1 cellular context compared by ENCODE assay signal in genomic region chr1:16366722-16367257, GRCh38.
A peak's percentile ranks its signal among the peaks of the same experiment; 100 is the strongest.
TF ChIP-seq lines count a peak whose summit lies in the region.

TSS of gene SZRD1 (plus strand) at chr1:16367242. CDS start at chr1:16367258, 16 bp downstream.

TF ChIP-seq in HepG2, 621 proteins besides CTCF, POLR2A, EP300 and RAD21 (continued from another document and continues in another):
- no peak for TF ChIP-seq ZBTB2 (CRISPR knock-in tag; IDR thresholded peaks at IDR 0.05; ENCODE audit: low read depth)
- TF ChIP-seq FOXP1 (IDR thresholded peaks at IDR 0.05): no peak
- peak; percentile 24; the same call in 1 of the 2 replicates for TF ChIP-seq FOXP1 (CRISPR knock-in tag; IDR thresholded peaks at IDR 0.05)
- TF ChIP-seq ZNF343 (CRISPR knock-in tag; IDR thresholded peaks at IDR 0.05): no peak
- TF ChIP-seq HNRNPH1 (optimal IDR thresholded peaks at IDR 0.05; ENCODE audit: low read depth, low read length): no peak
- TF ChIP-seq BCL6 (CRISPR knock-in tag; IDR thresholded peaks at IDR 0.05): peak; percentile 38; the same call in 1 of the 2 replicates
- no peak for TF ChIP-seq ZNF280B (CRISPR knock-in tag; IDR thresholded peaks at IDR 0.05; ENCODE audit: borderline replicate concordance)
- TF ChIP-seq MTERF4 (CRISPR knock-in tag; IDR thresholded peaks at IDR 0.05): no peak
- TF ChIP-seq ZNF362 (CRISPR knock-in tag; IDR thresholded peaks at IDR 0.05; ENCODE audit: borderline replicate concordance): peak; percentile 76; the same call in 1 of the 2 replicates
- TF ChIP-seq NFYC (CRISPR knock-in tag; IDR thresholded peaks at IDR 0.05): peak; percentile 31; the same call in 1 of the 2 replicates
- no peak for TF ChIP-seq ARNTL (CRISPR knock-in tag; IDR thresholded peaks at IDR 0.05)
- TF ChIP-seq KLF11 (CRISPR knock-in tag; IDR thresholded peaks at IDR 0.05): no peak; the same call in 1 of the 2 replicates
- TF ChIP-seq HDAC1 (CRISPR knock-in tag; IDR thresholded peaks at IDR 0.05): no peak; the same call in 1 of the 2 replicates
- TF ChIP-seq RBM22 (optimal IDR thresholded peaks at IDR 0.05; ENCODE audit: low read length): no peak
- no peak for TF ChIP-seq PLRG1 (conservative IDR thresholded peaks at IDR 0.05)
- TF ChIP-seq HMGXB3 (CRISPR knock-in tag; IDR thresholded peaks at IDR 0.05; ENCODE audit: borderline replicate concordance): 0 out of 2 replicates have a peak, but pooled peaks have one; percentile 54
- TF ChIP-seq STAT6 (CRISPR knock-in tag; IDR thresholded peaks at IDR 0.05; ENCODE audit: borderline replicate concordance): no peak; the same call in 1 of the 2 replicates
- TF ChIP-seq ZNF761 (CRISPR knock-in tag; conservative IDR thresholded peaks at IDR 0.05): no peak
- TF ChIP-seq TOE1 (CRISPR knock-in tag; IDR thresholded peaks at IDR 0.05): no peak
- TF ChIP-seq PHB2 (IDR thresholded peaks at IDR 0.05; ENCODE audit: partially characterized antibody): no peak
- no peak for TF ChIP-seq E2F5 (CRISPR knock-in tag; conservative IDR thresholded peaks at IDR 0.05)
- TF ChIP-seq ZNF556 (CRISPR knock-in tag; IDR thresholded peaks at IDR 0.05; ENCODE audit: borderline replicate concordance): no peak
- TF ChIP-seq SRSF4 (IDR thresholded peaks at IDR 0.05; ENCODE audit: low read depth, low read length, poor library complexity, severe bottlenecking): no peak
- TF ChIP-seq SP1 (IDR thresholded peaks at IDR 0.05): no peak
- peak; percentile 21; the same call in 1 of the 2 replicates for TF ChIP-seq SP1 (CRISPR knock-in tag; IDR thresholded peaks at IDR 0.05)
- TF ChIP-seq ZNF224 (CRISPR knock-in tag; IDR thresholded peaks at IDR 0.05): no peak
- TF ChIP-seq ARNT2 (CRISPR knock-in tag; IDR thresholded peaks at IDR 0.05; ENCODE audit: low read depth): no peak
- TF ChIP-seq NCOA1 (CRISPR knock-in tag; IDR thresholded peaks at IDR 0.05): no peak
- no peak for TF ChIP-seq RBAK (CRISPR knock-in tag; IDR thresholded peaks at IDR 0.05)
- TF ChIP-seq ATAD3A (CRISPR knock-in tag; IDR thresholded peaks at IDR 0.05): no peak
- TF ChIP-seq LRRFIP1 (CRISPR knock-in tag; conservative IDR thresholded peaks at IDR 0.05): no peak
- TF ChIP-seq IRX3 (CRISPR knock-in tag; IDR thresholded peaks at IDR 0.05; ENCODE audit: borderline replicate concordance, low read depth): no peak
- no peak for TF ChIP-seq ZNF619 (CRISPR knock-in tag; IDR thresholded peaks at IDR 0.05)
- TF ChIP-seq RFX1 (IDR thresholded peaks at IDR 0.05): no peak
- no peak for TF ChIP-seq DR1 (CRISPR knock-in tag; IDR thresholded peaks at IDR 0.05)
- peak; percentile 89 for TF ChIP-seq CREM (IDR thresholded peaks at IDR 0.05)
- no peak for TF ChIP-seq CREM (CRISPR knock-in tag; IDR thresholded peaks at IDR 0.05)
- TF ChIP-seq SYNCRIP (IDR thresholded peaks at IDR 0.05; ENCODE audit: insufficient read depth, low read depth, low read length): no peak
- no peak for TF ChIP-seq TRIM22 (IDR thresholded peaks at IDR 0.05)
- no peak for TF ChIP-seq NR2F1 (CRISPR knock-in tag; IDR thresholded peaks at IDR 0.05)
- no peak for TF ChIP-seq STAT5B (CRISPR knock-in tag; IDR thresholded peaks at IDR 0.05)
- no peak for TF ChIP-seq ZNF557 (CRISPR knock-in tag; IDR thresholded peaks at IDR 0.05)
